8 cellular contexts compared by ENCODE assay signal in genomic region chr6:1544000-1544399, GRCh38.
"Had no signal": no experiment of that assay in that cellular context is flagged by ENCODE, and none has a peak within 500 bp of the region (broad histone marks: within the 10 kb centered on the region; RNA-seq: fewer than 3 reads in every experiment).

No MANE protein-coding gene starts in this region.

- H3K27ac ChIP-seq: HL-60 had no signal

- DNase-seq: H9, HCEC 1CT, HFFc6, KBM-7 had no signal

- H3K4me3 ChIP-seq: GM23338 had no signal

- H2AFZ ChIP-seq: GM23338 had no signal

- H3K4me3 Mint-ChIP-seq: GM23338, H9, HFFc6 had no signal

- H3K36me3 Mint-ChIP-seq: IgD-negative memory B cell had no signal

- H3K4me1 Mint-ChIP-seq: GM23338, H9, IgD-negative memory B cell had no signal

- H3K9me3 Mint-ChIP-seq: GM23338, HFFc6 had no signal

- H3K4me2 ChIP-seq: GM23338 had no signal

- H3K27ac Mint-ChIP-seq: GM23338, H9, HFFc6, IgD-negative memory B cell had no signal

- ATAC-seq: GM23338, HepG2 had no signal
